In the genomic region with DNA sequence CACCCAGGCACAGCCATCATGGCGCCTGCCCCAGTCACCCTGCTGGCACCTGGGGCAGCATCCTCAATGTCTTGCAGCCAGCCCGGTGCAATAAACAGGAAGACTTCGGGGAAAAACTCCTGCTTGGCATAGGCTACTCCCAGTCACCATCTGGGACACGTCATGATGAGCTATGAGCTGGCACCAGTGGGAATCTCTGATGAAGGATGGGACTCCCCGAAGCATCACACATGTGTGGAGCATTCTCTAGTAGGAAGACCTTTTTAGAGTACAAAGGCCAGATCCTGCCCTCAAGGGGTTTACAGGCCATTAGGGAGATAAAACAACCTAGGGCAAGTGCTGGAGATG, we compare ENCODE assay signal across 8 cellular contexts.
DNase-seq lines count a peak whose midpoint lies in the region; ATAC-seq, FAIRE-seq and TF ChIP-seq lines count a peak whose summit lies in the region.
"Not testable (repeated sequence)": the region's sequence is repeated elsewhere in the genome, so short reads cannot be mapped to it uniquely, and the experiment has no call there.

No MANE protein-coding gene starts in this region.

- not testable (repeated sequence) for TF ChIP-seq CTCF in A549 (IDR thresholded peaks at IDR 0.05); body of pancreas (IDR thresholded peaks at IDR 0.05); mucosa of descending colon (IDR thresholded peaks at IDR 0.05); sigmoid colon (IDR thresholded peaks at IDR 0.05); upper lobe of right lung (IDR thresholded peaks at IDR 0.05)

- intact Hi-C loops in body of pancreas (cut with DNase I); mucosa of descending colon (cut with DNase I, micrococcal nuclease); sigmoid colon (cut with DNase I); upper lobe of right lung (cut with DNase I): not testable (repeated sequence)

- not testable (repeated sequence) for TF ChIP-seq RAD21 in A549 (conservative IDR thresholded peaks at IDR 0.05 in 1 of 2, IDR thresholded peaks at IDR 0.05 in 1 of 2)

- TF ChIP-seq EP300 in A549 (IDR thresholded peaks at IDR 0.05); sigmoid colon (IDR thresholded peaks at IDR 0.05): not testable (repeated sequence)

- POLR2A ChIA-PET in A549 (lab: Yijun Ruan, JAX): not testable (repeated sequence)

- not testable (repeated sequence) for H3K36me3 ChIP-seq in body of pancreas (replicated peaks in 1 of 2; ENCODE audit: insufficient read depth in 1 of 2, low read depth in 2 of 2); mucosa of descending colon (ENCODE audit: low read depth); sigmoid colon; upper lobe of right lung

- H3K27me3 ChIP-seq in body of pancreas, sigmoid colon, upper lobe of right lung: not testable (repeated sequence)

- H3K27ac ChIP-seq in A549 (peak overlapping the region; percentile 92 to 95), body of pancreas (peak overlapping the region; percentile 90 to 96 (median 91)), sigmoid colon (peak overlapping the region; percentile 77 to 80 (median 78)), upper lobe of right lung (peak overlapping the region; percentile 68)

- H3K4me2 ChIP-seq in A549: peak overlapping the region; percentile 72

- ATAC-seq in A549 (peak; percentile 44 to 48), mucosa of descending colon (peak; percentile 38)
- ATAC-seq in body of pancreas, upper lobe of right lung: not testable (repeated sequence)

- peak in 1 of 2 experiments; percentile 40 for DNase-seq in A549 (ENCODE audit: low read depth in 1 of 2, low spot score in 1 of 2)
- DNase-seq in HK-2 (ENCODE audit: unreplicated experiment): peak; percentile 12
- not testable (repeated sequence) for DNase-seq in body of pancreas, mucosa of descending colon, sigmoid colon, upper lobe of right lung
- DNase-seq in fibroblast of peridontal ligament (ENCODE audit: extremely low read depth): peak; percentile 45
- peak; percentile 53 for DNase-seq in kidney tubule cell (ENCODE audit: low spot score)

- not testable (repeated sequence) for H3K9me3 ChIP-seq in A549, body of pancreas, mucosa of descending colon, sigmoid colon, upper lobe of right lung

- CTCF ChIA-PET in A549 (lab: Yijun Ruan, JAX): not testable (repeated sequence)

- H3K4me1 ChIP-seq in A549: peaks cover 32% of the 10 kb centered on the region
- H3K4me1 ChIP-seq in body of pancreas: peaks cover 42% of the 10 kb centered on the region
- not testable (repeated sequence) for H3K4me1 ChIP-seq in mucosa of descending colon (ENCODE audit: low read depth); upper lobe of right lung
- peaks cover 0 to 19% (median 12%) of the 10 kb centered on the region in 4 donors for H3K4me1 ChIP-seq in sigmoid colon

- FAIRE-seq in A549 (lab: Jason Lieb, UNC): peak; percentile 70

- H3K4me3 ChIP-seq in A549, body of pancreas, mucosa of descending colon, sigmoid colon, upper lobe of right lung: not testable (repeated sequence)

- WGBS in A549 (ENCODE audit: missing lambda C conversion rate): 10% methylated on average over 2 of the region's 5 CpGs
- WGBS in body of pancreas, 2 donors: 62% methylated on average over 2 of the region's 5 CpGs; no CpG with 5 or more reads in 1 of the 2 donors
- WGBS in sigmoid colon, 2 donors: 20 to 71% methylated on average over 3 of the region's 5 CpGs

- not testable (repeated sequence) for TF ChIP-seq POLR2A in A549 (IDR thresholded peaks at IDR 0.05; ENCODE audit: low read length); body of pancreas (IDR thresholded peaks at IDR 0.05); sigmoid colon (IDR thresholded peaks at IDR 0.05)
